8 cellular contexts compared by ENCODE assay signal in the genomic region with DNA sequence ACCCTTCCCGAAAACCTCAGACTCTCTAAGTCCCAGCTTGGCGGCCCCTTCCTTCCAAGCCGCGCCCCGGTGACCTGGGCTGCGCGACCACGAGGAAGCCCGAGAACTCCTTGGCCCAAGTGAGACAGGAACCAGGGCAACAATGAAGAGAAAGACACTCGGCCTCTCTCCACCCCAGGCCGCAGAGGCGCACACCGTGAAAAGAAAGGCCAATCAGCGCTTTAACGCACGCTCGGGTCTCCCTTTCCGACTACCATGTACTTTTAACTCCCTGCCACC.
DNase-seq lines count a peak whose midpoint lies in the region; ATAC-seq lines count a peak whose summit lies in the region.

No MANE protein-coding gene starts in this region.

- H3K4me1 Mint-ChIP-seq in activated naive CD4-positive, alpha-beta T cell treated with anti-CD3 and anti-CD28 coated beads for 36 hours (ENCODE audit: low read depth): peaks cover 40% of the 10 kb centered on the region
- peaks cover 34% of the 10 kb centered on the region for H3K4me1 Mint-ChIP-seq in activated T-cell treated with anti-CD3 and anti-CD28 coated beads, Interleukin-2, amount 50 U/mL, for 72 hours (ENCODE audit: low read depth)
- peaks cover 40% of the 10 kb centered on the region for H3K4me1 Mint-ChIP-seq in stimulated activated effector memory CD8-positive, alpha-beta T cell treated with anti-CD3 and anti-CD28 coated beads, Interleukin-12 subunit alpha, Interleukin-12 subunit beta, amount 100 ng/mL, for 72 hours

- intact Hi-C loops in activated naive CD4-positive, alpha-beta T cell treated with anti-CD3 and anti-CD28 coated beads for 36 hours (cut with micrococcal nuclease): loop anchor here (10.0 kb wide), 1 partner anchor 580 kb away; no protein-coding TSS in a partner anchor

- no peak for DNase-seq in activated naive CD4-positive, alpha-beta T cell treated with anti-CD3 and anti-CD28 coated beads for 36 hours
- no peak for DNase-seq in activated naive CD4-positive, alpha-beta T cell (lab: John Stamatoyannopoulos, UW)
- peak; percentile 16 to 25 for DNase-seq in activated T-cell treated with anti-CD3 and anti-CD28 coated beads, Interleukin-2, amount 50 U/mL, for 72 hours
- no peak for DNase-seq in stimulated activated effector memory CD8-positive, alpha-beta T cell treated with anti-CD3 and anti-CD28 coated beads, Interleukin-12 subunit alpha, Interleukin-12 subunit beta, amount 100 ng/mL, for 72 hours (ENCODE audit: low spot score in 2 of 2)
- DNase-seq in hepatic stellate cell (ENCODE audit: low spot score) (no peak), NCI-H526 treated with DMSO at 0.1 percent for 48 hours (lab: John Stamatoyannopoulos, UW) (no peak)

- CTCF ChIA-PET in activated naive CD4-positive, alpha-beta T cell treated with anti-CD3 and anti-CD28 coated beads for 36 hours (lab: Charles Lee): no interaction called here

- H3K9me3 ChIP-seq in iPS-15b (ENCODE audit: control insufficient read depth, insufficient read depth, low read length): no peaks in the 10 kb centered on the region

- peaks cover 72% of the 10 kb centered on the region for H3K27me3 ChIP-seq in iPS-15b (ENCODE audit: control insufficient read depth, insufficient read depth, low read length)

- peak overlapping the region; percentile 81 for H3K4me3 ChIP-seq in iPS-15b (ENCODE audit: low read depth, low read length)

- H3K9me3 Mint-ChIP-seq in activated naive CD4-positive, alpha-beta T cell treated with anti-CD3 and anti-CD28 coated beads for 36 hours: no peaks in the 10 kb centered on the region
- H3K9me3 Mint-ChIP-seq in activated T-cell treated with anti-CD3 and anti-CD28 coated beads, Interleukin-2, amount 50 U/mL, for 72 hours: no peaks in the 10 kb centered on the region
- H3K9me3 Mint-ChIP-seq in stimulated activated effector memory CD8-positive, alpha-beta T cell treated with anti-CD3 and anti-CD28 coated beads, Interleukin-12 subunit alpha, Interleukin-12 subunit beta, amount 100 ng/mL, for 72 hours: no peaks in the 10 kb centered on the region

- ATAC-seq in activated T-cell treated with anti-CD3 and anti-CD28 coated beads, Interleukin-2, amount 50 U/mL, for 72 hours (replicated peaks in 1 of 2): peak; percentile 21 to 36
- ATAC-seq in stimulated activated effector memory CD8-positive, alpha-beta T cell treated with anti-CD3 and anti-CD28 coated beads, Interleukin-12 subunit alpha, Interleukin-12 subunit beta, amount 100 ng/mL, for 72 hours: peak; percentile 38
- ATAC-seq in HG03097 (IDR thresholded peaks at IDR 0.05; ENCODE audit: low FRiP score, unreplicated experiment): no peak

- H3K9ac ChIP-seq in iPS-15b (ENCODE audit: low read depth, low read length): peak overlapping the region; percentile 71

- H3K4me3 Mint-ChIP-seq in activated naive CD4-positive, alpha-beta T cell treated with anti-CD3 and anti-CD28 coated beads for 36 hours: peak overlapping the region; percentile 76
- peak overlapping the region; percentile 89 to 94 for H3K4me3 Mint-ChIP-seq in activated T-cell treated with anti-CD3 and anti-CD28 coated beads, Interleukin-2, amount 50 U/mL, for 72 hours
- peak overlapping the region; percentile 82 for H3K4me3 Mint-ChIP-seq in stimulated activated effector memory CD8-positive, alpha-beta T cell treated with anti-CD3 and anti-CD28 coated beads, Interleukin-12 subunit alpha, Interleukin-12 subunit beta, amount 100 ng/mL, for 72 hours

- H3K36me3 ChIP-seq in iPS-15b (ENCODE audit: control insufficient read depth, insufficient read depth, low read length): no peaks in the 10 kb centered on the region

- H3K27ac Mint-ChIP-seq in activated naive CD4-positive, alpha-beta T cell treated with anti-CD3 and anti-CD28 coated beads for 36 hours: no peak overlapping the region
- peak overlapping the region; percentile 85 for H3K27ac Mint-ChIP-seq in activated T-cell treated with anti-CD3 and anti-CD28 coated beads, Interleukin-2, amount 50 U/mL, for 72 hours
- H3K27ac Mint-ChIP-seq in stimulated activated effector memory CD8-positive, alpha-beta T cell treated with anti-CD3 and anti-CD28 coated beads, Interleukin-12 subunit alpha, Interleukin-12 subunit beta, amount 100 ng/mL, for 72 hours: peak overlapping the region; percentile 73

- H3K36me3 Mint-ChIP-seq in activated naive CD4-positive, alpha-beta T cell treated with anti-CD3 and anti-CD28 coated beads for 36 hours (ENCODE audit: low read depth): no peaks in the 10 kb centered on the region
- H3K36me3 Mint-ChIP-seq in activated T-cell treated with anti-CD3 and anti-CD28 coated beads, Interleukin-2, amount 50 U/mL, for 72 hours (ENCODE audit: insufficient read depth in 2 of 2): peaks cover 0 to 4% of the 10 kb centered on the region in 2 donors
- H3K36me3 Mint-ChIP-seq in stimulated activated effector memory CD8-positive, alpha-beta T cell treated with anti-CD3 and anti-CD28 coated beads, Interleukin-12 subunit alpha, Interleukin-12 subunit beta, amount 100 ng/mL, for 72 hours: peaks cover 4% of the 10 kb centered on the region

- H3K4me1 ChIP-seq in iPS-15b (ENCODE audit: control insufficient read depth, insufficient read depth, low read length): peaks cover 13% of the 10 kb centered on the region

- H3K27me3 Mint-ChIP-seq in activated naive CD4-positive, alpha-beta T cell treated with anti-CD3 and anti-CD28 coated beads for 36 hours (ENCODE audit: low read depth): peaks cover 70% of the 10 kb centered on the region
- peaks cover 84% of the 10 kb centered on the region for H3K27me3 Mint-ChIP-seq in activated T-cell treated with anti-CD3 and anti-CD28 coated beads, Interleukin-2, amount 50 U/mL, for 72 hours (ENCODE audit: low read depth)

Comparison
In these comparisons a context has a peak if more than half of its experiments do, and no peak if none do; other contexts are left out.
1. DNase-seq: peak in activated T-cell treated with anti-CD3 and anti-CD28 coated beads, Interleukin-2, amount 50 U/mL, for 72 hours (2 of 2); none in activated naive CD4-positive, alpha-beta T cell treated with anti-CD3 and anti-CD28 coated beads for 36 hours (single experiment), activated naive CD4-positive, alpha-beta T cell (0 of 4), stimulated activated effector memory CD8-positive, alpha-beta T cell treated with anti-CD3 and anti-CD28 coated beads, Interleukin-12 subunit alpha, Interleukin-12 subunit beta, amount 100 ng/mL, for 72 hours (0 of 2), hepatic stellate cell (single experiment) and NCI-H526 treated with DMSO at 0.1 percent for 48 hours (single experiment).
2. Peak in every context shown above with its lines, with median percentiles within 50 percentile points of each other: H3K4me3 Mint-ChIP-seq.